ENCODE assay signal across 1 cellular context in genomic region chr2:85997016-85997970, GRCh38.
A peak's percentile ranks its signal among the peaks of the same experiment; 100 is the strongest.
TF ChIP-seq lines count a peak whose summit lies in the region.

No MANE protein-coding gene starts in this region.

TF ChIP-seq in GM12878, 131 proteins besides CTCF, POLR2A, EP300 and RAD21 (continued from another document):
- peak; percentile 57 for TF ChIP-seq PBX3 (IDR thresholded peaks at IDR 0.05; ENCODE audit: insufficient replicate concordance, low read depth, low read length)
- TF ChIP-seq HDAC6 (IDR thresholded peaks at IDR 0.05; ENCODE audit: unreplicated experiment) = no peak
- peak; percentile 85 for TF ChIP-seq PKNOX1 (IDR thresholded peaks at IDR 0.05)
